ENCODE assay signal across 36 cellular contexts in genomic region chr9:22316645-22317044, GRCh38.
"Had no signal": no experiment of that assay in that cellular context is flagged by ENCODE, and none has a peak within 500 bp of the region (broad histone marks: within the 10 kb centered on the region; RNA-seq: fewer than 3 reads in every experiment).

No MANE protein-coding gene starts in this region.

- H3K4me1 Mint-ChIP-seq: activated B cell treated with CpG ODN at 0.5 μM for 24 hours; activated CD4-positive, alpha-beta T cell treated with anti-CD3 and anti-CD28 coated beads, Interleukin-2, amount 10 ng/mL, durations not matched to agents 24 days and 14 days; activated naive CD8-positive, alpha-beta T cell treated with anti-CD3 and anti-CD28 coated beads for 36 hours; activated T-helper 17 cell treated with anti-CD3 and anti-CD28 coated beads, Interleukin-2, amount 50 U/mL, for 72 hours had no signal

- H3K36me3 Mint-ChIP-seq: activated CD4-positive, alpha-beta memory T cell treated with anti-CD3 and anti-CD28 coated beads for 36 hours; activated naive CD8-positive, alpha-beta T cell treated with anti-CD3 and anti-CD28 coated beads for 36 hours had no signal

- H3K4me3 Mint-ChIP-seq: activated B cell treated with CpG ODN at 0.5 μM for 24 hours; activated CD4-positive, alpha-beta memory T cell treated with anti-CD3 and anti-CD28 coated beads for 36 hours; activated CD4-positive, alpha-beta T cell treated with anti-CD3 and anti-CD28 coated beads, Interleukin-2, amount 10 ng/mL, durations not matched to agents 24 days and 14 days; activated CD8-positive, alpha-beta T cell treated with anti-CD3 and anti-CD28 coated beads for 36 hours; activated naive CD4-positive, alpha-beta T cell treated with anti-CD3 and anti-CD28 coated beads for 36 hours; activated naive CD8-positive, alpha-beta T cell treated with anti-CD3 and anti-CD28 coated beads for 36 hours; activated T-cell treated with anti-CD3 and anti-CD28 coated beads, Interleukin-2, amount 50 U/mL, for 4 hours; activated T-cell treated with anti-CD3 and anti-CD28 coated beads, Interleukin-2, amount 50 U/mL, for 72 hours; activated T-helper 1 cell treated with anti-CD3 and anti-CD28 coated beads, Interleukin-12 subunit alpha, Interleukin-12 subunit beta, Interleukin-2, Interleukin-4 antibody, amounts not matched to agents 30 ng/mL and 10 ng/mL and 1 ng/mL, durations not matched to agents 14 hours and 24 hours and 36 hours; activated T-helper 17 cell treated with anti-CD3 and anti-CD28 coated beads, Interleukin-2, amount 50 U/mL, for 72 hours; T-helper 1 cell treated with Interleukin-12 subunit alpha and Interleukin-12 subunit beta and Interleukin-4 antibody, amounts not matched to agents 30 μg/mL and 1 μg/mL, for 36 hours; T-helper 2 cell treated with Interferon-gamma antibody and Interleukin-4, amounts not matched to agents 5 μg/mL and 100 μg/mL, for 36 hours had no signal

- H3K27me3 Mint-ChIP-seq: activated CD4-positive, alpha-beta memory T cell treated with anti-CD3 and anti-CD28 coated beads for 36 hours; activated CD4-positive, alpha-beta T cell treated with anti-CD3 and anti-CD28 coated beads, Interleukin-2, amount 10 ng/mL, durations not matched to agents 24 days and 14 days; activated CD8-positive, alpha-beta T cell treated with anti-CD3 and anti-CD28 coated beads for 36 hours had no signal

- H3K9me3 ChIP-seq: adrenal gland had no signal

- H3K4me1 ChIP-seq: adrenal gland, body of pancreas, breast epithelium had no signal

- H3K4me3 ChIP-seq: adrenal gland, body of pancreas, breast epithelium had no signal

- H3K36me3 ChIP-seq: adrenal gland, brain microvascular endothelial cell, breast epithelium, WERI-Rb-1 had no signal

- H3K27me3 ChIP-seq: adrenal gland, body of pancreas, brain microvascular endothelial cell, breast epithelium had no signal

- DNase-seq: activated B cell treated with CpG ODN at 0.5 μM for 24 hours; activated CD4-positive, alpha-beta memory T cell treated with anti-CD3 and anti-CD28 coated beads for 36 hours; activated CD4-positive, alpha-beta T cell treated with anti-CD3 and anti-CD28 coated beads for 4 hours; activated CD4-positive, alpha-beta T cell treated with anti-CD3 and anti-CD28 coated beads, Interleukin-2, amount 10 ng/mL, durations not matched to agents 24 days and 14 days; activated CD4-positive, alpha-beta T cell treated with anti-CD3 and anti-CD28 coated beads, Interleukin-2, amount 50 U/mL, for 1 hour; activated CD4-positive, alpha-beta T cell treated with anti-CD3 and anti-CD28 coated beads, Interleukin-2, amount 50 U/mL, for 4 hours; activated CD4-positive, CD25-positive, alpha-beta regulatory T cell treated with anti-CD3 and anti-CD28 coated beads, Interleukin-2, amount 50 U/mL, for 72 hours; activated CD8-positive, alpha-beta memory T cell treated with anti-CD3 and anti-CD28 coated beads, Interleukin-2, amount 50 U/mL, for 4 hours; activated CD8-positive, alpha-beta T cell treated with anti-CD3 and anti-CD28 coated beads for 36 hours; activated effector memory CD4-positive, alpha-beta T cell treated with anti-CD3 and anti-CD28 coated beads, Interleukin-2, amount 50 U/mL, for 16 hours; activated gamma-delta T cell treated with Interleukin-2 at 50 U/mL for 16 hours; activated naive CD4-positive, alpha-beta T cell; activated naive CD4-positive, alpha-beta T cell treated with anti-CD3 and anti-CD28 coated beads for 36 hours; activated naive CD4-positive, alpha-beta T cell treated with anti-CD3 and anti-CD28 coated beads, Interleukin-2, amount 50 U/mL, for 16 hours; activated naive CD8-positive, alpha-beta T cell treated with anti-CD3 and anti-CD28 coated beads for 36 hours; activated T-cell treated with anti-CD3 and anti-CD28 coated beads for 4 hours; activated T-cell treated with anti-CD3 and anti-CD28 coated beads, Interleukin-2, amount 50 U/mL, for 1 hour; activated T-cell treated with anti-CD3 and anti-CD28 coated beads, Interleukin-2, amount 50 U/mL, for 4 hours; activated T-cell treated with anti-CD3 and anti-CD28 coated beads, Interleukin-2, amount 50 U/mL, for 72 hours; adrenal gland; amniotic stem cell; aorta; body of pancreas; brain microvascular endothelial cell; central memory CD4-positive, alpha-beta T cell; T-helper 1 cell; T-helper 2 cell; T-helper 9 cell; WERI-Rb-1 had no signal

- FAIRE-seq: astrocyte had no signal

- ATAC-seq: activated CD8-positive, alpha-beta T cell treated with anti-CD3 and anti-CD28 coated beads for 36 hours; activated naive CD4-positive, alpha-beta T cell treated with anti-CD3 and anti-CD28 coated beads, Interleukin-2, amount 50 U/mL, for 72 hours; activated T-cell treated with anti-CD3 and anti-CD28 coated beads, Interleukin-2, amount 50 U/mL, for 4 hours; activated T-cell treated with anti-CD3 and anti-CD28 coated beads, Interleukin-2, amount 50 U/mL, for 72 hours; activated T-helper 17 cell treated with anti-CD3 and anti-CD28 coated beads, Interleukin-2, amount 50 U/mL, for 72 hours; body of pancreas had no signal

- H3K27ac Mint-ChIP-seq: activated B cell treated with CpG ODN at 0.5 μM for 24 hours; activated CD4-positive, alpha-beta memory T cell treated with anti-CD3 and anti-CD28 coated beads for 36 hours; activated CD4-positive, alpha-beta T cell treated with anti-CD3 and anti-CD28 coated beads, Interleukin-2, amount 10 ng/mL, durations not matched to agents 24 days and 14 days; activated CD8-positive, alpha-beta T cell treated with anti-CD3 and anti-CD28 coated beads for 36 hours; activated naive CD4-positive, alpha-beta T cell treated with anti-CD3 and anti-CD28 coated beads for 36 hours; activated naive CD4-positive, alpha-beta T cell treated with anti-CD3 and anti-CD28 coated beads, Interleukin-2, amount 50 U/mL, for 72 hours; activated naive CD8-positive, alpha-beta T cell treated with anti-CD3 and anti-CD28 coated beads for 36 hours; activated T-cell treated with anti-CD3 and anti-CD28 coated beads, Interleukin-2, amount 50 U/mL, for 72 hours; activated T-helper 1 cell treated with anti-CD3 and anti-CD28 coated beads, Interleukin-12 subunit alpha, Interleukin-12 subunit beta, Interleukin-2, Interleukin-4 antibody, amounts not matched to agents 30 ng/mL and 10 ng/mL and 1 ng/mL, durations not matched to agents 14 hours and 24 hours and 36 hours; activated T-helper 17 cell treated with anti-CD3 and anti-CD28 coated beads, Interleukin-2, amount 50 U/mL, for 72 hours; T-helper 1 cell treated with Interleukin-12 subunit alpha and Interleukin-12 subunit beta and Interleukin-4 antibody, amounts not matched to agents 30 μg/mL and 1 μg/mL, for 36 hours; T-helper 2 cell treated with Interferon-gamma antibody and Interleukin-4, amounts not matched to agents 5 μg/mL and 100 μg/mL, for 36 hours had no signal

- H3K27ac ChIP-seq: adrenal gland, body of pancreas, brain microvascular endothelial cell, breast epithelium, WERI-Rb-1 had no signal
